8 cellular contexts compared by ENCODE assay signal in genomic region chr3:186413615-186414415, GRCh38. TPM values are rescaled to one million over a fixed set of nuclear protein-coding genes. Genes with fewer than 3 reads are reported as not detected.
DNase-seq lines count a peak whose midpoint lies in the region; ATAC-seq, FAIRE-seq and TF ChIP-seq lines count a peak whose summit lies in the region.

No MANE protein-coding gene starts in this region.

- WGBS in smooth muscle cell (ENCODE audit: low lambda C conversion rate), result 6% methylated on average over 22 of the region's 22 CpGs

- H3K79me2 ChIP-seq in keratinocyte (ENCODE audit: control insufficient read depth, insufficient read depth, low read length), result no peaks in the 10 kb centered on the region
- no peaks in the 10 kb centered on the region for H3K79me2 ChIP-seq in smooth muscle cell (ENCODE audit: low read depth)

- peaks cover 9% of the 10 kb centered on the region for H3F3A ChIP-seq in smooth muscle cell (ENCODE audit: low read depth)

- H3K4me3 ChIP-seq in GM12865 (ENCODE audit: low read depth, low read length), result peak overlapping the region; percentile 36
- H3K4me3 ChIP-seq in brain microvascular endothelial cell (ENCODE audit: low read depth, low read length), result peak overlapping the region; percentile 29
- H3K4me3 ChIP-seq in keratinocyte (ENCODE audit: control insufficient read depth in 2 of 3, extremely low read depth in 1 of 3, insufficient read depth in 2 of 3, low read depth in 1 of 3, low read length in 3 of 3), result peak overlapping the region in 1 of 3 experiments; percentile 3
- H3K4me3 ChIP-seq in smooth muscle cell, result peak overlapping the region; percentile 36

- H2AFZ ChIP-seq in keratinocyte (ENCODE audit: control insufficient read depth, low read length) (no peak overlapping the region), smooth muscle cell (ENCODE audit: low read depth) (peak overlapping the region; percentile 52)

- H3K27me3 ChIP-seq in brain microvascular endothelial cell (replicated peaks) (no peaks in the 10 kb centered on the region), keratinocyte (ENCODE audit: control insufficient read depth, extremely low read depth, insufficient read depth, low read length) (peaks cover 6% of the 10 kb centered on the region), smooth muscle cell (ENCODE audit: low read depth) (no peaks in the 10 kb centered on the region)

- FAIRE-seq in keratinocyte (lab: Jason Lieb, UNC), result peak; percentile 46

- H3K27ac ChIP-seq in brain microvascular endothelial cell (no peak overlapping the region), keratinocyte (ENCODE audit: control insufficient read depth, insufficient read depth, low read length) (no peak overlapping the region), smooth muscle cell (ENCODE audit: low read depth) (no peak overlapping the region)

- peak; percentile 40 for ATAC-seq in HG02981 (IDR thresholded peaks at IDR 0.05; ENCODE audit: unreplicated experiment)

- H3K9me3 ChIP-seq in keratinocyte (ENCODE audit: control insufficient read depth, low read depth, low read length) (no peaks in the 10 kb centered on the region), smooth muscle cell (replicated peaks; ENCODE audit: low read depth) (no peaks in the 10 kb centered on the region)

- H3K4me2 ChIP-seq in keratinocyte (ENCODE audit: control insufficient read depth, extremely low read depth, insufficient read depth, low read depth, low read length) (peak overlapping the region; percentile 59), smooth muscle cell (peak overlapping the region; percentile 66)

- dilution Hi-C loops in keratinocyte (cut with MboI; ENCODE audit: extremely low pct_ligation_motif_present, low sequenced_read_pairs), result no loop called here

- in situ Hi-C loops in brain microvascular endothelial cell (cut with HindIII; ENCODE audit: low pct_ligation_motif_present, low sequenced_read_pairs), result no loop called here

- H3K4me1 ChIP-seq in keratinocyte (ENCODE audit: control insufficient read depth, extremely low read depth, insufficient read depth, low read length) (peaks cover 41% of the 10 kb centered on the region), smooth muscle cell (ENCODE audit: low read depth) (peaks cover 13% of the 10 kb centered on the region)

- H3K9me1 ChIP-seq in keratinocyte (ENCODE audit: control insufficient read depth, extremely low read depth, insufficient read depth, low read length), result no peaks in the 10 kb centered on the region

- H3K9ac ChIP-seq in keratinocyte (ENCODE audit: control insufficient read depth, extremely low read depth, insufficient read depth, low read length), result no peak overlapping the region
- H3K9ac ChIP-seq in smooth muscle cell (ENCODE audit: low read depth), result no peak overlapping the region

- DNase-seq in GM12865 (ENCODE audit: low read depth) (peak; percentile 46), NCI-H82 treated with DMSO at 0.1 percent for 48 hours (lab: John Stamatoyannopoulos, UW; ENCODE audit: unreplicated experiment) (peak; percentile 46), brain microvascular endothelial cell (no peak), keratinocyte (ENCODE audit: low read depth, low spot score) (no peak), smooth muscle cell (lab: John Stamatoyannopoulos, UW; ENCODE audit: unreplicated experiment) (no peak), GF-D8 (lab: John Stamatoyannopoulos, UW) (no peak), amniotic stem cell (lab: John Stamatoyannopoulos, UW) (no peak)

- H4K20me1 ChIP-seq in keratinocyte (ENCODE audit: control insufficient read depth, extremely low read depth, insufficient read depth, low read length) (no peaks in the 10 kb centered on the region), smooth muscle cell (ENCODE audit: low read depth) (no peaks in the 10 kb centered on the region)

- TF ChIP-seq CTCF in GM12865 (IDR thresholded peaks at IDR 0.05; ENCODE audit: insufficient read depth, low read depth, low read length, missing control alignments), result no peak
- TF ChIP-seq CTCF in brain microvascular endothelial cell (IDR thresholded peaks at IDR 0.05; ENCODE audit: low read depth, low read length, missing control alignments), result no peak
- no peak for TF ChIP-seq CTCF in keratinocyte (optimal IDR thresholded peaks at IDR 0.05 in 1 of 3, IDR thresholded peaks at IDR 0.05 in 1 of 3, conservative IDR thresholded peaks at IDR 0.05 in 1 of 3; ENCODE audit: extremely low read depth in 1 of 3, insufficient read depth in 2 of 3, low read length in 3 of 3)
- TF ChIP-seq CTCF in smooth muscle cell (IDR thresholded peaks at IDR 0.05; ENCODE audit: borderline replicate concordance, insufficient read depth, poor library complexity, severe bottlenecking), result no peak

- H3K36me3 ChIP-seq in brain microvascular endothelial cell (replicated peaks) (no peaks in the 10 kb centered on the region), keratinocyte (ENCODE audit: control insufficient read depth in 2 of 2, extremely low read depth in 1 of 2, insufficient read depth in 2 of 2, low read length in 2 of 2) (no peaks in the 10 kb centered on the region), smooth muscle cell (ENCODE audit: low read depth) (no peaks in the 10 kb centered on the region)

RNA-seq across cellular contexts. Expression of gene DGKG, which starts 51.8 kb away (rescaled TPM):
- polyA plus RNA-seq in keratinocyte (0.04 to 0.52 TPM (median 0.22 TPM) in 3 replicates), smooth muscle cell (0.64 TPM in 1 of 2 replicates, not detected in the other)
- 2.1 TPM for polyA plus RNA-seq in keratinocyte (2011; ENCODE audit: low read depth)
- 0.25 and 0.56 TPM in 2 replicates for polyA plus RNA-seq in keratinocyte (2011; cell fraction: cytosol; rRNA removed)
- polyA plus RNA-seq in keratinocyte (2011; cell fraction: nucleus; rRNA removed), result 0.07 and 0.15 TPM in 2 replicates
- polyA plus RNA-seq in keratinocyte (2012; ENCODE audit: low replicate concordance), result 0.14 TPM in 1 of 2 replicates, not detected in the other
- 0.03 to 1.1 TPM in 2 of 3 replicates, not detected in the other for polyA minus RNA-seq in keratinocyte
- not detected for polyA minus RNA-seq in keratinocyte (2011; cell fraction: cytosol; rRNA and poly(A)+ RNA removed)
- polyA minus RNA-seq in keratinocyte (2011; cell fraction: nucleus; rRNA and poly(A)+ RNA removed), result 0.47 and 0.63 TPM in 2 replicates
- total RNA-seq in smooth muscle cell, result 1.1 TPM in 1 of 2 replicates, not detected in the other

Comparison
In these comparisons a context has a peak if more than half of its experiments do, and no peak if none do; other contexts are left out.
1. DNase-seq: peak in GM12865 (single experiment) and NCI-H82 treated with DMSO at 0.1 percent for 48 hours (single experiment); none in brain microvascular endothelial cell (single experiment), keratinocyte (single experiment), smooth muscle cell (single experiment), GF-D8 (single experiment) and amniotic stem cell (single experiment).